In genomic region chr4:22514001-22514400, GRCh38 we compare ENCODE assay signal across 10 cellular contexts. TPM values are rescaled to one million over a fixed set of nuclear protein-coding genes. Genes with fewer than 3 reads are reported as not detected.
DNase-seq lines count a peak whose midpoint lies in the region; TF ChIP-seq lines count a peak whose summit lies in the region.
"Had no signal": no experiment of that assay in that cellular context is flagged by ENCODE, and none has a peak within 500 bp of the region (broad histone marks: within the 10 kb centered on the region; RNA-seq: fewer than 3 reads in every experiment).

No MANE protein-coding gene starts in this region.

- CTCF ChIA-PET in activated CD4-positive, alpha-beta memory T cell treated with anti-CD3 and anti-CD28 coated beads for 36 hours (lab: Charles Lee), result no interaction called here

- WGBS in HUES64, result 56% methylated on average over 6 of the region's 6 CpGs
- WGBS in neuronal stem cell (ENCODE audit: extremely low coverage in 2 of 2, insufficient read length in 2 of 2, insufficient replicate concordance in 1 of 2), 2 donors, result no CpG with 5 or more reads among the region's 6 CpGs

- TF ChIP-seq CTCF in BE2C (IDR thresholded peaks at IDR 0.05; ENCODE audit: low read depth, low read length) (no peak), choroid plexus epithelial cell (conservative IDR thresholded peaks at IDR 0.05; ENCODE audit: low read depth, low read length) (no peak), mesothelial cell of epicardium (IDR thresholded peaks at IDR 0.05; ENCODE audit: unreplicated experiment) (no peak)

- H3K27me3 Mint-ChIP-seq in mesothelial cell of epicardium (ENCODE audit: low read depth), result no peaks in the 10 kb centered on the region
- H3K27me3 Mint-ChIP-seq in activated CD4-positive, alpha-beta memory T cell treated with anti-CD3 and anti-CD28 coated beads for 36 hours, result peaks cover 30% of the 10 kb centered on the region

- no peak overlapping the region for H3K4me2 ChIP-seq in neuronal stem cell (ENCODE audit: insufficient read depth, low read length, poor library complexity, severe bottlenecking)

- intact Hi-C loops in activated CD4-positive, alpha-beta memory T cell treated with anti-CD3 and anti-CD28 coated beads for 36 hours (cut with micrococcal nuclease), result no loop called here

- DNase-seq in BE2C, result no peak
- peak; percentile 55 for DNase-seq in choroid plexus epithelial cell (ENCODE audit: low read depth)
- no peak for DNase-seq in mesothelial cell of epicardium (ENCODE audit: low spot score in 2 of 2, unreplicated experiment in 2 of 2)
- DNase-seq in neuronal stem cell (ENCODE audit: low spot score), result no peak
- DNase-seq in activated CD4-positive, alpha-beta memory T cell treated with anti-CD3 and anti-CD28 coated beads for 36 hours, result no peak
- DNase-seq in stimulated activated CD4-positive, alpha-beta T cell treated with anti-CD3 and anti-CD28 coated beads, Interleukin-12 subunit alpha, Interleukin-12 subunit beta, amount 100 ng/mL, for 4 hours, result no peak
- DNase-seq in C1 segment of cervical spinal cord (lab: John Stamatoyannopoulos, UW), result no peak
- DNase-seq: activated CD4-positive, alpha-beta T cell treated with anti-CD3 and anti-CD28 coated beads for 4 hours; left colon had no signal

- H3K36me3 Mint-ChIP-seq in mesothelial cell of epicardium, result peaks cover 3% of the 10 kb centered on the region
- H3K36me3 Mint-ChIP-seq in activated CD4-positive, alpha-beta memory T cell treated with anti-CD3 and anti-CD28 coated beads for 36 hours, result peaks cover 1% of the 10 kb centered on the region

- no peak overlapping the region for H3K27ac ChIP-seq in HUES64 (ENCODE audit: low read depth, low read length)
- H3K27ac ChIP-seq in neuronal stem cell (replicated peaks; ENCODE audit: low read length), result no peak overlapping the region

- H3K9ac ChIP-seq in HUES64 (ENCODE audit: low read depth, low read length) (peak overlapping the region; percentile 97), neuronal stem cell (ENCODE audit: low read depth, low read length, poor library complexity) (no peak overlapping the region)

- H3K9me3 ChIP-seq in BE2C (no peaks in the 10 kb centered on the region), HUES64 (ENCODE audit: insufficient read depth, low read depth, low read length) (no peaks in the 10 kb centered on the region), neuronal stem cell (replicated peaks in 1 of 2; ENCODE audit: control insufficient read depth in 2 of 2, insufficient read depth in 1 of 2, low read depth in 1 of 2, low read length in 2 of 2) (peaks cover 0 to 15% of the 10 kb centered on the region in 2 donors)

- H3K27ac Mint-ChIP-seq in mesothelial cell of epicardium, result peak overlapping the region; percentile 98
- H3K27ac Mint-ChIP-seq in activated CD4-positive, alpha-beta memory T cell treated with anti-CD3 and anti-CD28 coated beads for 36 hours, result no peak overlapping the region

- peak overlapping the region; percentile 94 for H3K4me3 Mint-ChIP-seq in mesothelial cell of epicardium
- H3K4me3 Mint-ChIP-seq in activated CD4-positive, alpha-beta memory T cell treated with anti-CD3 and anti-CD28 coated beads for 36 hours, result no peak overlapping the region

- no peak overlapping the region for H3K4ac ChIP-seq in neuronal stem cell (ENCODE audit: low read length)

- H3K4me1 ChIP-seq in BE2C (no peaks in the 10 kb centered on the region), HUES64 (ENCODE audit: insufficient read depth, low read length) (peaks cover 14% of the 10 kb centered on the region), neuronal stem cell (ENCODE audit: control insufficient read depth in 2 of 2, insufficient read depth in 1 of 2, low read depth in 1 of 2, low read length in 2 of 2) (peaks cover 0 to 3% of the 10 kb centered on the region in 2 donors)

- no peak overlapping the region for H3K18ac ChIP-seq in neuronal stem cell (ENCODE audit: low read length)

- H3K27me3 ChIP-seq in BE2C (no peaks in the 10 kb centered on the region), HUES64 (ENCODE audit: insufficient read depth, low read length) (no peaks in the 10 kb centered on the region), neuronal stem cell (ENCODE audit: control insufficient read depth in 3 of 3, insufficient read depth in 3 of 3, low read depth in 1 of 3, low read length in 3 of 3) (no peaks in the 10 kb centered on the region)

- H3K14ac ChIP-seq in neuronal stem cell (ENCODE audit: low read length), result no peak overlapping the region

- H3K36me3 ChIP-seq in BE2C, result no peaks in the 10 kb centered on the region; the same call in 1 of the 2 replicates
- no peaks in the 10 kb centered on the region for H3K36me3 ChIP-seq in HUES64 (ENCODE audit: insufficient read depth, low read length)
- H3K36me3 ChIP-seq in neuronal stem cell (replicated peaks in 1 of 2; ENCODE audit: control insufficient read depth in 2 of 2, insufficient read depth in 2 of 2, low read length in 2 of 2), result no peaks in the 10 kb centered on the region

- H4K91ac ChIP-seq in neuronal stem cell (ENCODE audit: low read depth, low read length, poor library complexity), result no peak overlapping the region

- no peak overlapping the region for H2AFZ ChIP-seq in neuronal stem cell (ENCODE audit: low read length)

- H3K4me3 ChIP-seq in BE2C (ENCODE audit: low read depth, low read length) (peak overlapping the region; percentile 82), HUES64 (ENCODE audit: low read length) (peak overlapping the region; percentile 74), choroid plexus epithelial cell (ENCODE audit: low read depth, low read length) (peak overlapping the region; percentile 73), neuronal stem cell (ENCODE audit: low read length in 2 of 2) (peak overlapping the region in 1 of 2 donors; percentile 82)

- no peak overlapping the region for H2BK15ac ChIP-seq in neuronal stem cell (ENCODE audit: low read length)

- POLR2A ChIA-PET in activated CD4-positive, alpha-beta memory T cell treated with anti-CD3 and anti-CD28 coated beads for 36 hours (lab: Charles Lee), result no interaction called here

- no peak overlapping the region for H4K8ac ChIP-seq in neuronal stem cell (ENCODE audit: low read depth, low read length)

- peaks cover 28% of the 10 kb centered on the region for H3K4me1 Mint-ChIP-seq in mesothelial cell of epicardium
- peaks cover 10% of the 10 kb centered on the region for H3K4me1 Mint-ChIP-seq in activated CD4-positive, alpha-beta memory T cell treated with anti-CD3 and anti-CD28 coated beads for 36 hours (ENCODE audit: low read depth)

- peaks cover 4% of the 10 kb centered on the region for H3K9me3 Mint-ChIP-seq in mesothelial cell of epicardium
- peaks cover 7% of the 10 kb centered on the region for H3K9me3 Mint-ChIP-seq in activated CD4-positive, alpha-beta memory T cell treated with anti-CD3 and anti-CD28 coated beads for 36 hours

- no peak overlapping the region for H2BK12ac ChIP-seq in neuronal stem cell (ENCODE audit: low read length)

- no peak overlapping the region for H3K23ac ChIP-seq in neuronal stem cell (ENCODE audit: low read depth, low read length, poor library complexity)

- peaks cover 4% of the 10 kb centered on the region for H3K79me1 ChIP-seq in neuronal stem cell (ENCODE audit: low read depth, low read length)

- H2BK5ac ChIP-seq in neuronal stem cell (ENCODE audit: low read length), result no peak overlapping the region

- H2AK5ac ChIP-seq in neuronal stem cell (ENCODE audit: low read depth, low read length), result no peak overlapping the region

- H2BK120ac ChIP-seq in neuronal stem cell (ENCODE audit: low read depth, low read length), result no peak overlapping the region

RNA-seq across cellular contexts. Expression of gene ADGRA3, which starts 1.9 kb away (rescaled TPM):
- polyA plus RNA-seq in BE2C (2012; ENCODE audit: insufficient read depth, insufficient read length, low read depth), result 17.3 TPM
- 47.1 TPM for polyA plus RNA-seq in HUES64 (2013, experiment 1 of 2)
- polyA plus RNA-seq in HUES64 (2013, experiment 2 of 2), result 46.9 TPM
- 104 to 109 TPM (median 105 TPM) in 3 replicates for total RNA-seq in mesothelial cell of epicardium
- 44.4 TPM for polyA plus RNA-seq in neuronal stem cell (2013, experiment 1 of 2)
- 45.4 TPM for polyA plus RNA-seq in neuronal stem cell (2013, experiment 2 of 2)
- total RNA-seq in activated CD4-positive, alpha-beta memory T cell treated with anti-CD3 and anti-CD28 coated beads for 36 hours, result 1 to 10 TPM; 1.4 to 1.5 TPM

Comparison
In these comparisons a context has a peak if more than half of its experiments do, and no peak if none do; other contexts are left out.
1. RNA of gene ADGRA3, which starts 1.9 kb away (total RNA-seq): 104 to 109 TPM in mesothelial cell of epicardium; 1.4 to 1.5 TPM in activated CD4-positive, alpha-beta memory T cell treated with anti-CD3 and anti-CD28 coated beads for 36 hours; every median in the first group is over 10 times any median in the second.